In genomic region chr5:50675385-50675784, GRCh38 we compare ENCODE assay signal across 17 cellular contexts. TPM values are rescaled to one million over a fixed set of nuclear protein-coding genes. Genes with fewer than 3 reads are reported as not detected.
DNase-seq lines count a peak whose midpoint lies in the region; ATAC-seq and TF ChIP-seq lines count a peak whose summit lies in the region.
"Had no signal": no experiment of that assay in that cellular context is flagged by ENCODE, and none has a peak within 500 bp of the region (broad histone marks: within the 10 kb centered on the region; RNA-seq: fewer than 3 reads in every experiment).

No MANE protein-coding gene starts in this region.

- H3K9me3 ChIP-seq in CD4-positive, alpha-beta memory T cell (ENCODE audit: control insufficient read depth in 1 of 2, low read length in 2 of 2): no peaks in the 10 kb centered on the region
- no peaks in the 10 kb centered on the region for H3K9me3 ChIP-seq in Loucy (ENCODE audit: insufficient read depth, low read depth, low read length)
- H3K9me3 ChIP-seq: BE2C had no signal

- H3K9ac ChIP-seq in Loucy (ENCODE audit: low read depth, low read length, poor library complexity, severe bottlenecking): no peak overlapping the region

- H3K36me3 ChIP-seq in CD4-positive, alpha-beta memory T cell (ENCODE audit: insufficient read depth, low read length): peaks cover 3% of the 10 kb centered on the region
- no peaks in the 10 kb centered on the region for H3K36me3 ChIP-seq in Loucy (ENCODE audit: insufficient read depth, low read length)
- H3K36me3 ChIP-seq: BE2C had no signal

- CTCF ChIA-PET in CD4-positive, alpha-beta memory T cell (lab: Charles Lee; ENCODE audit: partially characterized antibody): no interaction called here

- H3K27me3 ChIP-seq in CD4-positive, alpha-beta memory T cell (ENCODE audit: insufficient read depth, low read length): no peaks in the 10 kb centered on the region
- no peaks in the 10 kb centered on the region for H3K27me3 ChIP-seq in Loucy (ENCODE audit: insufficient read depth, low read length, poor library complexity, severe bottlenecking)
- H3K27me3 ChIP-seq: BE2C had no signal

- H3K4me1 Mint-ChIP-seq in CD4-positive, alpha-beta memory T cell: peaks cover 65 to 91% (median 80%) of the 10 kb centered on the region in 4 donors
- peaks cover 60 to 82% of the 10 kb centered on the region in 2 donors for H3K4me1 Mint-ChIP-seq in effector memory CD8-positive, alpha-beta T cell (ENCODE audit: low read depth in 2 of 2)
- H3K4me1 Mint-ChIP-seq in stimulated activated effector memory CD8-positive, alpha-beta T cell treated with anti-CD3 and anti-CD28 coated beads, Interleukin-12 subunit alpha, Interleukin-12 subunit beta, amount 100 ng/mL, for 72 hours: peaks cover 76% of the 10 kb centered on the region

- POLR2A ChIA-PET in CD4-positive, alpha-beta memory T cell (lab: Charles Lee; ENCODE audit: partially characterized antibody): interaction anchor here (1.6 kb wide), 1 partner anchor 8 kb away, joined by 14 read pairs; the partner anchor contains the start of gene PARP8

- DNase-seq in CD4-positive, alpha-beta memory T cell: no peak
- DNase-seq in effector memory CD8-positive, alpha-beta T cell: no peak
- DNase-seq in stimulated activated effector memory CD8-positive, alpha-beta T cell treated with anti-CD3 and anti-CD28 coated beads, Interleukin-12 subunit alpha, Interleukin-12 subunit beta, amount 100 ng/mL, for 72 hours (ENCODE audit: low spot score in 2 of 2): no peak
- no peak for DNase-seq in NCI-H446 (lab: John Stamatoyannopoulos, UW)
- DNase-seq in activated CD4-positive, CD25-positive, alpha-beta regulatory T cell (lab: John Stamatoyannopoulos, UW): no peak
- DNase-seq: BE2C; C1 segment of cervical spinal cord; Calu3; CD4-positive, CD25-positive, alpha-beta regulatory T cell; DMS79 treated with DMSO at 0.1 percent for 48 hours; GF-D8; HCEC 1CT; HFFc6 had no signal

- H3K27ac Mint-ChIP-seq in CD4-positive, alpha-beta memory T cell: peak overlapping the region in 3 of 7 donors; percentile 29 to 57 (median 43)
- peak overlapping the region in 1 of 2 donors; percentile 75 for H3K27ac Mint-ChIP-seq in effector memory CD8-positive, alpha-beta T cell
- H3K27ac Mint-ChIP-seq in stimulated activated effector memory CD8-positive, alpha-beta T cell treated with anti-CD3 and anti-CD28 coated beads, Interleukin-12 subunit alpha, Interleukin-12 subunit beta, amount 100 ng/mL, for 72 hours: peak overlapping the region; percentile 85
- H3K27ac Mint-ChIP-seq: GM23338, HFFc6 had no signal

- peak overlapping the region in 6 of 8 donors; percentile 9 to 62 (median 44) for H3K4me3 Mint-ChIP-seq in CD4-positive, alpha-beta memory T cell
- peak overlapping the region; percentile 45 to 68 for H3K4me3 Mint-ChIP-seq in effector memory CD8-positive, alpha-beta T cell
- no peak overlapping the region for H3K4me3 Mint-ChIP-seq in stimulated activated effector memory CD8-positive, alpha-beta T cell treated with anti-CD3 and anti-CD28 coated beads, Interleukin-12 subunit alpha, Interleukin-12 subunit beta, amount 100 ng/mL, for 72 hours
- H3K4me3 Mint-ChIP-seq: GM23338, HFFc6, IgD-negative memory B cell had no signal

- H3K4me1 ChIP-seq in CD4-positive, alpha-beta memory T cell (ENCODE audit: insufficient read depth, low read length): peaks cover 89% of the 10 kb centered on the region
- H3K4me1 ChIP-seq in Loucy (ENCODE audit: insufficient read depth, low read length, poor library complexity, severe bottlenecking): peaks cover 23% of the 10 kb centered on the region
- H3K4me1 ChIP-seq: BE2C had no signal

- H3K27me3 Mint-ChIP-seq in CD4-positive, alpha-beta memory T cell: no peaks in the 10 kb centered on the region
- no peaks in the 10 kb centered on the region for H3K27me3 Mint-ChIP-seq in effector memory CD8-positive, alpha-beta T cell
- H3K27me3 Mint-ChIP-seq: CD4-positive, CD25-positive, alpha-beta regulatory T cell; IgD-negative memory B cell had no signal

- peak overlapping the region; percentile 29 for H3K4me2 ChIP-seq in Loucy (ENCODE audit: low read depth, low read length, poor library complexity, severe bottlenecking)
- H3K4me2 ChIP-seq: GM23338 had no signal

- H4K20me1 ChIP-seq in Loucy (ENCODE audit: insufficient read depth, low read length, poor library complexity, severe bottlenecking): peaks cover 11% of the 10 kb centered on the region

- no peak overlapping the region for H2AFZ ChIP-seq in Loucy (ENCODE audit: low read length)
- H2AFZ ChIP-seq: GM23338 had no signal

- peaks cover 57 to 65% of the 10 kb centered on the region in 2 donors for H3K36me3 Mint-ChIP-seq in CD4-positive, alpha-beta memory T cell
- H3K36me3 Mint-ChIP-seq in effector memory CD8-positive, alpha-beta T cell (ENCODE audit: insufficient read depth): peaks cover 58% of the 10 kb centered on the region
- H3K36me3 Mint-ChIP-seq in stimulated activated effector memory CD8-positive, alpha-beta T cell treated with anti-CD3 and anti-CD28 coated beads, Interleukin-12 subunit alpha, Interleukin-12 subunit beta, amount 100 ng/mL, for 72 hours: peaks cover 28% of the 10 kb centered on the region

- intact Hi-C loops in CD4-positive, alpha-beta memory T cell (cut with micrococcal nuclease): no loop called here

- H3K79me2 ChIP-seq in Loucy (ENCODE audit: insufficient read depth, low read length): peaks cover 87% of the 10 kb centered on the region

- no peak overlapping the region for H3K27ac ChIP-seq in CD4-positive, alpha-beta memory T cell (ENCODE audit: low read depth, low read length)

- H3K9me3 Mint-ChIP-seq in CD4-positive, alpha-beta memory T cell: no peaks in the 10 kb centered on the region
- no peaks in the 10 kb centered on the region for H3K9me3 Mint-ChIP-seq in effector memory CD8-positive, alpha-beta T cell
- H3K9me3 Mint-ChIP-seq in stimulated activated effector memory CD8-positive, alpha-beta T cell treated with anti-CD3 and anti-CD28 coated beads, Interleukin-12 subunit alpha, Interleukin-12 subunit beta, amount 100 ng/mL, for 72 hours: no peaks in the 10 kb centered on the region
- H3K9me3 Mint-ChIP-seq: CD4-positive, CD25-positive, alpha-beta regulatory T cell; GM23338; HFFc6; IgD-negative memory B cell had no signal

- TF ChIP-seq CTCF in Loucy (conservative IDR thresholded peaks at IDR 0.05; ENCODE audit: low read length): no peak

- no peak for ATAC-seq in effector memory CD8-positive, alpha-beta T cell (replicated peaks)
- ATAC-seq in stimulated activated effector memory CD8-positive, alpha-beta T cell treated with anti-CD3 and anti-CD28 coated beads, Interleukin-12 subunit alpha, Interleukin-12 subunit beta, amount 100 ng/mL, for 72 hours: no peak
- ATAC-seq in HG03378 (IDR thresholded peaks at IDR 0.05; ENCODE audit: unreplicated experiment): no peak
- ATAC-seq: GM23338 had no signal

- no peaks in the 10 kb centered on the region for H3K9me2 ChIP-seq in Loucy (replicated peaks; ENCODE audit: low read depth, low read length)

- no peaks in the 10 kb centered on the region for H3F3A ChIP-seq in Loucy (ENCODE audit: low read depth)

- no peak overlapping the region for H3K4me3 ChIP-seq in CD4-positive, alpha-beta memory T cell (ENCODE audit: low read length in 2 of 2)
- H3K4me3 ChIP-seq in Loucy (ENCODE audit: low read length, poor library complexity, severe bottlenecking): no peak overlapping the region
- H3K4me3 ChIP-seq: GM23338 had no signal

RNA-seq across cellular contexts. Expression of gene PARP8, which starts 8.9 kb away (rescaled TPM):
- total RNA-seq in CD4-positive, alpha-beta memory T cell: 100 to 1,000 TPM; 177 to 184 TPM
- polyA plus RNA-seq in CD4-positive, alpha-beta memory T cell: 10 to 100 TPM; 89.5 to 94.6 TPM
